In genomic region chr3:52388933-52389332, GRCh38 we compare ENCODE assay signal across 1 cellular context.
TF ChIP-seq lines count a peak whose summit lies in the region.

No MANE protein-coding gene starts in this region.

TF ChIP-seq in WTC11, 78 proteins besides CTCF, POLR2A, EP300 and RAD21 (continued from another document):
- no peak for TF ChIP-seq STAT6 (CRISPR knock-in tag; conservative IDR thresholded peaks at IDR 0.05; ENCODE audit: low read depth)
